Comparison of ENCODE assay signal across 16 cellular contexts in the genomic region with DNA sequence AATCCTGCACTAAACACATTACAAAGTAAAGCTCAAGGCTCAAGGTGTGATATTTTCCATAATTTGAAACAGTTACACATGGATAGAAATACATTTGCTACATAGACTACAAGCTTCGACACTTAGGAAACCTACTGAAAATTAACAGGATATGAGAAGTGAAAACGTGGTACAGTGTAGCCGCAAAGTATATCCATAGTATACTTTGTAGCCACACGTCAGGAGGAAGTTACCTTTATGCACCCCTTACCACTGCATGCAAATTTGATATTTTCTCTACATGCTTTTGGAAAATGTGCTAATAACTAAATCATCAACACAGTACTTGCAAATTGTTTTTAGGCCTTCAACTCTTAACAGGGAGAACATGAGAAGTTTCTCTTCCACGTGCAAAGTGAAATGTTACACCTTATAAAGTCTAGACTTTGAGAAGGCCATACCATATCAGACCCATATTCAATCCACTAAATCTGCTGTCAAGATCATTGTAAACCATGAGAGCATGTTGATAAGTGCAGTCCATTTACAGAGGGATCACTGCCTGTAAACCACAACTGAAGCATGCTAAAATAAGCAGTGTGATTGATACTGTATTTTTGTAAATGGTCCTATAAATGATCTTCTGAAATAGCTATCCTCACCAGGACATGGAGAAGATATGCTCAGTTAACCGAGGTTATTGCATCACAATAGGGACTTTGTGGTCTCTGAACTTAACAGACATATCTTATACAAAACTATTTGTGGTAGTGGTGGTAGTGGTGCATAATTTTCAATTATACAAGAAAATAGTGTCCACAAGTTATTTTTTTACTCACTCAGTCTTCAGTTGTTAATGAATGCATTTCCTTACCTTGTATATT.
A peak's percentile ranks its signal among the peaks of the same experiment; 100 is the strongest.
DNase-seq lines count a peak whose midpoint lies in the region; ATAC-seq, FAIRE-seq and TF ChIP-seq lines count a peak whose summit lies in the region.
"Had no signal": no experiment of that assay in that cellular context is flagged by ENCODE, and none has a peak within 500 bp of the region (broad histone marks: within the 10 kb centered on the region; RNA-seq: fewer than 3 reads in every experiment).

No MANE protein-coding gene starts in this region.

- no peak overlapping the region for H3K4me3 Mint-ChIP-seq in stimulated activated naive CD8-positive, alpha-beta T cell treated with anti-CD3 and anti-CD28 coated beads, Interleukin-15, Interleukin-2, amounts not matched to agents 100 ng/mL and 50 ng/mL, for 24 hours
- H3K4me3 Mint-ChIP-seq: activated T-cell treated with anti-CD3 and anti-CD28 coated beads, Interleukin-2, amount 50 U/mL, for 24 hours; mesothelial cell of epicardium had no signal

- H3K9ac ChIP-seq in GM12878 (ENCODE audit: control insufficient read depth, insufficient read depth, low read length) = no peak overlapping the region

- H3K79me2 ChIP-seq in GM12878 (ENCODE audit: control insufficient read depth, insufficient read depth, low read length) = no peaks in the 10 kb centered on the region

- TF ChIP-seq RAD21 in GM12878 (IDR thresholded peaks at IDR 0.05; ENCODE audit: insufficient read depth, low read depth, low read length) = no peak

- FAIRE-seq in GM12878 (lab: Jason Lieb, UNC) = peak; percentile 54
- FAIRE-seq: pancreas had no signal

- TF ChIP-seq CTCF in NB4 (IDR thresholded peaks at IDR 0.05; ENCODE audit: low read depth, low read length) (no peak), GM12878 (IDR thresholded peaks at IDR 0.05 in 2 of 3, conservative IDR thresholded peaks at IDR 0.05 in 1 of 3; ENCODE audit: control insufficient read depth in 2 of 3, extremely low read depth in 1 of 3, insufficient read depth in 1 of 3, low read depth in 3 of 3, low read length in 3 of 3) (no peak)

- no peak overlapping the region for H3K4me3 ChIP-seq in NB4 (ENCODE audit: low read depth, low read length)
- no peak overlapping the region for H3K4me3 ChIP-seq in GM12878
- H3K4me3 ChIP-seq: pancreas had no signal

- DNase-seq in stimulated activated naive CD8-positive, alpha-beta T cell treated with anti-CD3 and anti-CD28 coated beads, Interleukin-15, Interleukin-2, amounts not matched to agents 100 U/mL and 50 U/mL, for 24 hours = no peak
- DNase-seq in NB4 (ENCODE audit: low read depth) = peak; percentile 74
- no peak for DNase-seq in GM12878 (ENCODE audit: low read depth, low spot score)
- no peak for DNase-seq in NCI-H1930 (lab: John Stamatoyannopoulos, UW)
- DNase-seq in cerebellum (ENCODE audit: low spot score) = no peak
- DNase-seq in effector CD8-positive, alpha-beta T cell (lab: John Stamatoyannopoulos, UW) = no peak
- DNase-seq: ACHN; activated T-cell treated with anti-CD3 and anti-CD28 coated beads, Interleukin-2, amount 50 U/mL, for 24 hours; effector memory CD4-positive, alpha-beta T cell; NK-92 treated with Interleukin-12 subunit alpha and Interleukin-12 subunit beta, amount 100 ng/mL, for 24 hours; pancreas; stimulated activated CD4-positive, alpha-beta T cell treated with anti-CD3 and anti-CD28 coated beads, Interleukin-12 subunit alpha, Interleukin-12 subunit beta, amount 100 ng/mL, for 4 hours had no signal

- intact Hi-C loops in GM12878 (cut with micrococcal nuclease; ENCODE audit: unreplicated experiment) = no loop called here

- no peak overlapping the region; the same call in 1 of the 2 replicates for H3K4me2 ChIP-seq in GM12878 (ENCODE audit: control insufficient read depth, insufficient read depth)

- BruUV-seq in GM12878 (replicated peaks; lab: Mats Ljungman, UMichigan) = no TSS peak

- no peak overlapping the region for H3K27ac ChIP-seq in GM12878 (ENCODE audit: control insufficient read depth, insufficient read depth)
- H3K27ac ChIP-seq: foreskin keratinocyte, pancreas had no signal

- H3K9me3 ChIP-seq in GM12878 (replicated peaks; ENCODE audit: control insufficient read depth, insufficient read depth, low read length) = no peaks in the 10 kb centered on the region
- H3K9me3 ChIP-seq: pancreas had no signal

- in situ Hi-C loops in GM12878 (cut with MboI) = no loop called here

- no peak overlapping the region for H2AFZ ChIP-seq in GM12878 (ENCODE audit: control insufficient read depth, low read depth, low read length)

- SMC1A ChIA-PET in GM12878 (lab: Charles Lee; ENCODE audit: uncharacterized antibody, unreplicated experiment) = interaction anchor here (0.8 to 1.7 kb wide), 16 partner anchors 9 to 225 kb away, joined by 3 to 6 read pairs (median 3); no protein-coding TSS in a partner anchor

- WGBS in GM12878 (ENCODE audit: insufficient coverage, insufficient replicate concordance, low lambda C conversion rate, missing lambda C conversion rate) = 38% methylated on average over 6 of the region's 6 CpGs

- peaks cover 14% of the 10 kb centered on the region for H3K4me1 ChIP-seq in GM12878 (ENCODE audit: control insufficient read depth, insufficient read depth, low read length)
- H3K4me1 ChIP-seq: foreskin keratinocyte, pancreas had no signal

- CTCF ChIA-PET in GM12878 (lab: Yijun Ruan, JAX) = interaction anchor here (0.6 to 2.8 kb wide), 3 partner anchors 33 to 118 kb away, joined by 3 to 10 read pairs (median 5); no protein-coding TSS in a partner anchor

- H3K4me1 Mint-ChIP-seq in stimulated activated naive CD8-positive, alpha-beta T cell treated with anti-CD3 and anti-CD28 coated beads, Interleukin-15, Interleukin-2, amounts not matched to agents 100 ng/mL and 50 ng/mL, for 24 hours (ENCODE audit: low read depth) = peaks cover 70% of the 10 kb centered on the region

- H3K27me3 Mint-ChIP-seq in stimulated activated naive CD8-positive, alpha-beta T cell treated with anti-CD3 and anti-CD28 coated beads, Interleukin-15, Interleukin-2, amounts not matched to agents 100 ng/mL and 50 ng/mL, for 24 hours = no peaks in the 10 kb centered on the region
- H3K27me3 Mint-ChIP-seq: activated T-cell treated with anti-CD3 and anti-CD28 coated beads, Interleukin-2, amount 50 U/mL, for 24 hours had no signal

- no peaks in the 10 kb centered on the region for H3K36me3 ChIP-seq in GM12878 (ENCODE audit: control insufficient read depth in 2 of 2, insufficient read depth in 2 of 2, low read length in 1 of 2)
- H3K36me3 ChIP-seq: pancreas had no signal

- H4K20me1 ChIP-seq in GM12878 (ENCODE audit: control insufficient read depth, insufficient read depth) = no peaks in the 10 kb centered on the region

- POLR2A ChIA-PET in GM12878 (lab: Charles Lee) = interaction anchor here (0.7 kb wide), 1 partner anchor 34 kb away, joined by 3 read pairs; no protein-coding TSS in a partner anchor

- no peaks in the 10 kb centered on the region for H3K36me3 Mint-ChIP-seq in stimulated activated naive CD8-positive, alpha-beta T cell treated with anti-CD3 and anti-CD28 coated beads, Interleukin-15, Interleukin-2, amounts not matched to agents 100 ng/mL and 50 ng/mL, for 24 hours (ENCODE audit: low read depth)
- H3K36me3 Mint-ChIP-seq: mesothelial cell of epicardium had no signal

- TF ChIP-seq POLR2A in NB4 (IDR thresholded peaks at IDR 0.05; ENCODE audit: extremely low read depth, insufficient read length) (no peak), GM12878 (IDR thresholded peaks at IDR 0.05; ENCODE audit: low read depth, low read length) (no peak)

- H3K27me3 ChIP-seq in GM12878 (replicated peaks in 1 of 2; ENCODE audit: control insufficient read depth in 2 of 2, insufficient read depth in 2 of 2, low read length in 1 of 2) = no peaks in the 10 kb centered on the region
- H3K27me3 ChIP-seq: foreskin keratinocyte, pancreas had no signal

- H3K27ac Mint-ChIP-seq in stimulated activated naive CD8-positive, alpha-beta T cell treated with anti-CD3 and anti-CD28 coated beads, Interleukin-15, Interleukin-2, amounts not matched to agents 100 ng/mL and 50 ng/mL, for 24 hours = peak overlapping the region; percentile 5
- H3K27ac Mint-ChIP-seq: activated T-cell treated with anti-CD3 and anti-CD28 coated beads, Interleukin-2, amount 50 U/mL, for 24 hours; mesothelial cell of epicardium had no signal

- TF ChIP-seq EP300 in GM12878 (IDR thresholded peaks at IDR 0.05; ENCODE audit: borderline replicate concordance in 1 of 2, control insufficient read depth in 1 of 2, low read depth in 2 of 2, low read length in 2 of 2) = 0 out of 4 replicates have a peak, but pooled peaks of 1 of the 2 experiments have one; percentile 12

- RAD21 ChIA-PET in GM12878 (lab: Charles Lee; ENCODE audit: unreplicated experiment) = interaction anchor here (0.7 to 1.7 kb wide), 5 partner anchors 29 to 225 kb away, joined by 3 to 5 read pairs (median 3); no protein-coding TSS in a partner anchor

- H3K9me3 Mint-ChIP-seq in stimulated activated naive CD8-positive, alpha-beta T cell treated with anti-CD3 and anti-CD28 coated beads, Interleukin-15, Interleukin-2, amounts not matched to agents 100 ng/mL and 50 ng/mL, for 24 hours = no peaks in the 10 kb centered on the region
- H3K9me3 Mint-ChIP-seq: activated T-cell treated with anti-CD3 and anti-CD28 coated beads, Interleukin-2, amount 50 U/mL, for 24 hours; mesothelial cell of epicardium had no signal

- ATAC-seq in stimulated activated naive CD8-positive, alpha-beta T cell treated with anti-CD3 and anti-CD28 coated beads, Interleukin-15, Interleukin-2, amounts not matched to agents 100 U/mL and 50 U/mL, for 24 hours = no peak
- ATAC-seq in GM12878 = peak; percentile 70
- ATAC-seq in HG02973 (IDR thresholded peaks at IDR 0.05; ENCODE audit: unreplicated experiment) = no peak
- ATAC-seq: foreskin keratinocyte, pancreas had no signal

TF ChIP-seq in GM12878, 131 proteins besides CTCF, POLR2A, EP300 and RAD21 (continues in another document):
- TF ChIP-seq RUNX3 (IDR thresholded peaks at IDR 0.05; ENCODE audit: low read length) = peak; percentile 79
- TF ChIP-seq, protein P1, sequence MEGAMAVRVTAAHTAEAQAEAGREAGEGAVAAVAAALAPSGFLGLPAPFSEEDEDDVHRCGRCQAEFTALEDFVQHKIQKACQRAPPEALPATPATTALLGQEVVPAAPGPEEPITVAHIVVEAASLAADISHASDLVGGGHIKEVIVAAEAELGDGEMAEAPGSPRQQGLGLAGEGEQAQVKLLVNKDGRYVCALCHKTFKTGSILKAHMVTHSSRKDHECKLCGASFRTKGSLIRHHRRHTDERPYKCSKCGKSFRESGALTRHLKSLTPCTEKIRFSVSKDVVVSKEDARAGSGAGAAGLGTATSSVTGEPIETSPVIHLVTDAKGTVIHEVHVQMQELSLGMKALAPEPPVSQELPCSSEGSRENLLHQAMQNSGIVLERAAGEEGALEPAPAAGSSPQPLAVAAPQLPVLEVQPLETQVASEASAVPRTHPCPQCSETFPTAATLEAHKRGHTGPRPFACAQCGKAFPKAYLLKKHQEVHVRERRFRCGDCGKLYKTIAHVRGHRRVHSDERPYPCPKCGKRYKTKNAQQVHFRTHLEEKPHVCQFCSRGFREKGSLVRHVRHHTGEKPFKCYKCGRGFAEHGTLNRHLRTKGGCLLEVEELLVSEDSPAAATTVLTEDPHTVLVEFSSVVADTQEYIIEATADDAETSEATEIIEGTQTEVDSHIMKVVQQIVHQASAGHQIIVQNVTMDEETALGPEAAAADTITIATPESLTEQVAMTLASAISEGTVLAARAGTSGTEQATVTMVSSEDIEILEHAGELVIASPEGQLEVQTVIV (IDR thresholded peaks at IDR 0.05; ENCODE audit: borderline replicate concordance, partially characterized antibody) = no peak
- no peak for TF ChIP-seq LARP7 (IDR thresholded peaks at IDR 0.05)
- TF ChIP-seq MXI1 (IDR thresholded peaks at IDR 0.05; ENCODE audit: low read depth, low read length) = no peak
